Comparison of ENCODE assay signal across 1 cellular context in the genomic region with DNA sequence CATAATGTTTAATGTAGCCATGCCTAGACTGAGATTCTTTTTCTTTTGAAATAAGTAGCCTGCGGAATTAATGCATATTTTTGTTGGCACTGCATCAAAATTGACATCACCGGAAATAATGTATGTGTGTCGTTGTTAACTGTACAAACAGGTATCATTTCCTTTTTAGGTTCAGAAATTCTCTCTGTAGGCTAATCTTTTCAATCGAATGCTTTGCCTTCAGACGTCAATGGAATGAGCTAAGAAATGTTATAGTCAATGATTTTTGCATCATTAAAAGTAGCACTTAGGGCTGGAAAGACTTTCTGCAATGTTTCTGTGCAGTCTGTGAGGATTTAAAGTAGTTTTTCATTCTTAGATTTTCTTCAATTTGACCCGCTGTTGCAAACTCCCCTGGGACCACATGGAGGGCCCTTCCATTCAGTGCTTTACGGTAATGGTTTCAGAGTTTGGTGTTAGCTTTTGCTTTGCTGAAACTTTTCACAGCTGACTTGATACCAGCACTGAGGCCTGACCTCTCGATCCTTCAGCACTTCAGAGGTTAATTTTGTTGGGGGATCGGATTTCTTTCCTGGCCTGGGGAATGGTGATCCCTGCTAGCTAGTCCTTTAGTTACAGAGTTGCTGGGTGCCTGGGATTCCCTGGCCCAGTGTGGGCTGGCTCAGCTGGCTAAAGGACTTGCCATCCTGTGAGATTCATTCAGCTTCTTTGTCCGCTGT.
TF ChIP-seq lines count a peak whose summit lies in the region.

No MANE protein-coding gene starts in this region.

TF ChIP-seq in HEK293, 187 proteins besides CTCF, POLR2A, EP300 and RAD21 (continued from another document):
- TF ChIP-seq, protein P1, sequence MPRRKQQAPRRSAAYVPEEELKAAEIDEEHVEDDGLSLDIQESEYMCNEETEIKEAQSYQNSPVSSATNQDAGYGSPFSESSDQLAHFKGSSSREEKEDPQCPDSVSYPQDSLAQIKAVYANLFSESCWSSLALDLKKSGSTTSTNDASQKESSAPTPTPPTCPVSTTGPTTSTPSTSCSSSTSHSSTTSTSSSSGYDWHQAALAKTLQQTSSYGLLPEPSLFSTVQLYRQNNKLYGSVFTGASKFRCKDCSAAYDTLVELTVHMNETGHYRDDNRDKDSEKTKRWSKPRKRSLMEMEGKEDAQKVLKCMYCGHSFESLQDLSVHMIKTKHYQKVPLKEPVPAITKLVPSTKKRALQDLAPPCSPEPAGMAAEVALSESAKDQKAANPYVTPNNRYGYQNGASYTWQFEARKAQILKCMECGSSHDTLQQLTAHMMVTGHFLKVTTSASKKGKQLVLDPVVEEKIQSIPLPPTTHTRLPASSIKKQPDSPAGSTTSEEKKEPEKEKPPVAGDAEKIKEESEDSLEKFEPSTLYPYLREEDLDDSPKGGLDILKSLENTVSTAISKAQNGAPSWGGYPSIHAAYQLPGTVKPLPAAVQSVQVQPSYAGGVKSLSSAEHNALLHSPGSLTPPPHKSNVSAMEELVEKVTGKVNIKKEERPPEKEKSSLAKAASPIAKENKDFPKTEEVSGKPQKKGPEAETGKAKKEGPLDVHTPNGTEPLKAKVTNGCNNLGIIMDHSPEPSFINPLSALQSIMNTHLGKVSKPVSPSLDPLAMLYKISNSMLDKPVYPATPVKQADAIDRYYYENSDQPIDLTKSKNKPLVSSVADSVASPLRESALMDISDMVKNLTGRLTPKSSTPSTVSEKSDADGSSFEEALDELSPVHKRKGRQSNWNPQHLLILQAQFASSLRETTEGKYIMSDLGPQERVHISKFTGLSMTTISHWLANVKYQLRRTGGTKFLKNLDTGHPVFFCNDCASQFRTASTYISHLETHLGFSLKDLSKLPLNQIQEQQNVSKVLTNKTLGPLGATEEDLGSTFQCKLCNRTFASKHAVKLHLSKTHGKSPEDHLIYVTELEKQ (tag by site-specific recombination; IDR thresholded peaks at IDR 0.05; ENCODE audit: borderline replicate concordance): no peak
- TF ChIP-seq ZNF560 (tag by site-specific recombination; IDR thresholded peaks at IDR 0.05; ENCODE audit: borderline replicate concordance) (no peak), ZNF146 (tag by site-specific recombination; IDR thresholded peaks at IDR 0.05) (no peak), ZNF202 (tag by site-specific recombination; IDR thresholded peaks at IDR 0.05; ENCODE audit: borderline replicate concordance) (no peak), MYNN (tag by site-specific recombination; IDR thresholded peaks at IDR 0.05; ENCODE audit: borderline replicate concordance) (no peak), SP3 (tag by site-specific recombination; IDR thresholded peaks at IDR 0.05) (0 out of 2 replicates have a peak, but pooled peaks have one; percentile 15), ZXDB (tag by site-specific recombination; IDR thresholded peaks at IDR 0.05) (peak; percentile 36), ZBTB17 (tag by site-specific recombination; IDR thresholded peaks at IDR 0.05) (peak; percentile 44), ZNF76 (tag by site-specific recombination; IDR thresholded peaks at IDR 0.05; ENCODE audit: borderline replicate concordance, low read depth) (no peak), ZNF404 (tag by site-specific recombination; IDR thresholded peaks at IDR 0.05) (no peak), ZNF510 (tag by site-specific recombination; IDR thresholded peaks at IDR 0.05; ENCODE audit: insufficient replicate concordance) (no peak), ZNF610 (tag by site-specific recombination; IDR thresholded peaks at IDR 0.05; ENCODE audit: borderline replicate concordance) (no peak), ZNF184 (tag by site-specific recombination; IDR thresholded peaks at IDR 0.05) (0 out of 2 replicates have a peak, but pooled peaks have one; percentile 10), ZNF24 (tag by site-specific recombination; IDR thresholded peaks at IDR 0.05) (0 out of 2 replicates have a peak, but pooled peaks have one; percentile 42), ZNF155 (tag by site-specific recombination; IDR thresholded peaks at IDR 0.05) (no peak), ZNF600 (tag by site-specific recombination; IDR thresholded peaks at IDR 0.05) (peak; percentile 23; the same call in 1 of the 2 replicates), GFI1B (tag by site-specific recombination; IDR thresholded peaks at IDR 0.05) (peak; percentile 60), ZNF621 (tag by site-specific recombination; IDR thresholded peaks at IDR 0.05) (no peak), SALL2 (tag by site-specific recombination; IDR thresholded peaks at IDR 0.05; ENCODE audit: borderline replicate concordance) (no peak), ZNF394 (tag by site-specific recombination; IDR thresholded peaks at IDR 0.05; ENCODE audit: borderline replicate concordance) (peak; percentile 32), ZFP37 (tag by site-specific recombination; IDR thresholded peaks at IDR 0.05) (0 out of 2 replicates have a peak, but pooled peaks have one; percentile 33)
- TF ChIP-seq, protein P2, sequence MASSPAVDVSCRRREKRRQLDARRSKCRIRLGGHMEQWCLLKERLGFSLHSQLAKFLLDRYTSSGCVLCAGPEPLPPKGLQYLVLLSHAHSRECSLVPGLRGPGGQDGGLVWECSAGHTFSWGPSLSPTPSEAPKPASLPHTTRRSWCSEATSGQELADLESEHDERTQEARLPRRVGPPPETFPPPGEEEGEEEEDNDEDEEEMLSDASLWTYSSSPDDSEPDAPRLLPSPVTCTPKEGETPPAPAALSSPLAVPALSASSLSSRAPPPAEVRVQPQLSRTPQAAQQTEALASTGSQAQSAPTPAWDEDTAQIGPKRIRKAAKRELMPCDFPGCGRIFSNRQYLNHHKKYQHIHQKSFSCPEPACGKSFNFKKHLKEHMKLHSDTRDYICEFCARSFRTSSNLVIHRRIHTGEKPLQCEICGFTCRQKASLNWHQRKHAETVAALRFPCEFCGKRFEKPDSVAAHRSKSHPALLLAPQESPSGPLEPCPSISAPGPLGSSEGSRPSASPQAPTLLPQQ (tag by site-specific recombination; IDR thresholded peaks at IDR 0.05): peak; percentile 70
- TF ChIP-seq, protein P3, sequence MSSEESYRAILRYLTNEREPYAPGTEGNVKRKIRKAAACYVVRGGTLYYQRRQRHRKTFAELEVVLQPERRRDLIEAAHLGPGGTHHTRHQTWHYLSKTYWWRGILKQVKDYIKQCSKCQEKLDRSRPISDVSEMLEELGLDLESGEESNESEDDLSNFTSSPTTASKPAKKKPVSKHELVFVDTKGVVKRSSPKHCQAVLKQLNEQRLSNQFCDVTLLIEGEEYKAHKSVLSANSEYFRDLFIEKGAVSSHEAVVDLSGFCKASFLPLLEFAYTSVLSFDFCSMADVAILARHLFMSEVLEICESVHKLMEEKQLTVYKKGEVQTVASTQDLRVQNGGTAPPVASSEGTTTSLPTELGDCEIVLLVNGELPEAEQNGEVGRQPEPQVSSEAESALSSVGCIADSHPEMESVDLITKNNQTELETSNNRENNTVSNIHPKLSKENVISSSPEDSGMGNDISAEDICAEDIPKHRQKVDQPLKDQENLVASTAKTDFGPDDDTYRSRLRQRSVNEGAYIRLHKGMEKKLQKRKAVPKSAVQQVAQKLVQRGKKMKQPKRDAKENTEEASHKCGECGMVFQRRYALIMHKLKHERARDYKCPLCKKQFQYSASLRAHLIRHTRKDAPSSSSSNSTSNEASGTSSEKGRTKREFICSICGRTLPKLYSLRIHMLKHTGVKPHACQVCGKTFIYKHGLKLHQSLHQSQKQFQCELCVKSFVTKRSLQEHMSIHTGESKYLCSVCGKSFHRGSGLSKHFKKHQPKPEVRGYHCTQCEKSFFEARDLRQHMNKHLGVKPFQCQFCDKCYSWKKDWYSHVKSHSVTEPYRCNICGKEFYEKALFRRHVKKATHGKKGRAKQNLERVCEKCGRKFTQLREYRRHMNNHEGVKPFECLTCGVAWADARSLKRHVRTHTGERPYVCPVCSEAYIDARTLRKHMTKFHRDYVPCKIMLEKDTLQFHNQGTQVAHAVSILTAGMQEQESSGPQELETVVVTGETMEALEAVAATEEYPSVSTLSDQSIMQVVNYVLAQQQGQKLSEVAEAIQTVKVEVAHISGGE (tag by site-specific recombination; conservative IDR thresholded peaks at IDR 0.05; ENCODE audit: low read depth): peak; percentile 40; the same call in 1 of the 2 replicates
- TF ChIP-seq, protein P4, sequence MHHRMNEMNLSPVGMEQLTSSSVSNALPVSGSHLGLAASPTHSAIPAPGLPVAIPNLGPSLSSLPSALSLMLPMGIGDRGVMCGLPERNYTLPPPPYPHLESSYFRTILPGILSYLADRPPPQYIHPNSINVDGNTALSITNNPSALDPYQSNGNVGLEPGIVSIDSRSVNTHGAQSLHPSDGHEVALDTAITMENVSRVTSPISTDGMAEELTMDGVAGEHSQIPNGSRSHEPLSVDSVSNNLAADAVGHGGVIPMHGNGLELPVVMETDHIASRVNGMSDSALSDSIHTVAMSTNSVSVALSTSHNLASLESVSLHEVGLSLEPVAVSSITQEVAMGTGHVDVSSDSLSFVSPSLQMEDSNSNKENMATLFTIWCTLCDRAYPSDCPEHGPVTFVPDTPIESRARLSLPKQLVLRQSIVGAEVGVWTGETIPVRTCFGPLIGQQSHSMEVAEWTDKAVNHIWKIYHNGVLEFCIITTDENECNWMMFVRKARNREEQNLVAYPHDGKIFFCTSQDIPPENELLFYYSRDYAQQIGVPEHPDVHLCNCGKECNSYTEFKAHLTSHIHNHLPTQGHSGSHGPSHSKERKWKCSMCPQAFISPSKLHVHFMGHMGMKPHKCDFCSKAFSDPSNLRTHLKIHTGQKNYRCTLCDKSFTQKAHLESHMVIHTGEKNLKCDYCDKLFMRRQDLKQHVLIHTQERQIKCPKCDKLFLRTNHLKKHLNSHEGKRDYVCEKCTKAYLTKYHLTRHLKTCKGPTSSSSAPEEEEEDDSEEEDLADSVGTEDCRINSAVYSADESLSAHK (tag by site-specific recombination; IDR thresholded peaks at IDR 0.05): no peak
- TF ChIP-seq, protein P5, sequence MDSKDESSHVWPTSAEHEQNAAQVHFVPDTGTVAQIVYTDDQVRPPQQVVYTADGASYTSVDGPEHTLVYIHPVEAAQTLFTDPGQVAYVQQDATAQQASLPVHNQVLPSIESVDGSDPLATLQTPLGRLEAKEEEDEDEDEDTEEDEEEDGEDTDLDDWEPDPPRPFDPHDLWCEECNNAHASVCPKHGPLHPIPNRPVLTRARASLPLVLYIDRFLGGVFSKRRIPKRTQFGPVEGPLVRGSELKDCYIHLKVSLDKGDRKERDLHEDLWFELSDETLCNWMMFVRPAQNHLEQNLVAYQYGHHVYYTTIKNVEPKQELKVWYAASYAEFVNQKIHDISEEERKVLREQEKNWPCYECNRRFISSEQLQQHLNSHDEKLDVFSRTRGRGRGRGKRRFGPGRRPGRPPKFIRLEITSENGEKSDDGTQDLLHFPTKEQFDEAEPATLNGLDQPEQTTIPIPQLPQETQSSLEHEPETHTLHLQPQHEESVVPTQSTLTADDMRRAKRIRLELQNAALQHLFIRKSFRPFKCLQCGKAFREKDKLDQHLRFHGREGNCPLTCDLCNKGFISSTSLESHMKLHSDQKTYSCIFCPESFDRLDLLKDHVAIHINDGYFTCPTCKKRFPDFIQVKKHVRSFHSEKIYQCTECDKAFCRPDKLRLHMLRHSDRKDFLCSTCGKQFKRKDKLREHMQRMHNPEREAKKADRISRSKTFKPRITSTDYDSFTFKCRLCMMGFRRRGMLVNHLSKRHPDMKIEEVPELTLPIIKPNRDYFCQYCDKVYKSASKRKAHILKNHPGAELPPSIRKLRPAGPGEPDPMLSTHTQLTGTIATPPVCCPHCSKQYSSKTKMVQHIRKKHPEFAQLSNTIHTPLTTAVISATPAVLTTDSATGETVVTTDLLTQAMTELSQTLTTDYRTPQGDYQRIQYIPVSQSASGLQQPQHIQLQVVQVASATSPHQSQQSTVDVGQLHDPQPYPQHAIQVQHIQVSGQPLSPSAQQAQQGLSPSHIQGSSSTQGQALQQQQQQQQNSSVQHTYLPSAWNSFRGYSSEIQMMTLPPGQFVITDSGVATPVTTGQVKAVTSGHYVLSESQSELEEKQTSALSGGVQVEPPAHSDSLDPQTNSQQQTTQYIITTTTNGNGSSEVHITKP (tag by site-specific recombination; IDR thresholded peaks at IDR 0.05): peak; percentile 40
